Comparison of ENCODE assay signal across 8 cellular contexts in genomic region chr13:106534844-106535551, GRCh38. TPM values are rescaled to one million over a fixed set of nuclear protein-coding genes. Genes with fewer than 3 reads are reported as not detected.
DNase-seq lines count a peak whose midpoint lies in the region; ATAC-seq and TF ChIP-seq lines count a peak whose summit lies in the region.

No MANE protein-coding gene starts in this region.

- peaks cover 30% of the 10 kb centered on the region for H3K27me3 Mint-ChIP-seq in T-helper 17 cell

- H3K9me3 ChIP-seq in T-helper 17 cell (ENCODE audit: control insufficient read depth, low read length, poor library complexity, severe bottlenecking) (no peaks in the 10 kb centered on the region), duodenal mucosa (ENCODE audit: control insufficient read depth in 1 of 2, low read length in 2 of 2) (no peaks in the 10 kb centered on the region), tibial nerve (no peaks in the 10 kb centered on the region)

- H3K36me3 ChIP-seq in duodenal mucosa (ENCODE audit: control insufficient read depth in 1 of 2, insufficient read depth in 2 of 2, low read length in 2 of 2) (no peaks in the 10 kb centered on the region), tibial nerve (no peaks in the 10 kb centered on the region)

- H3K4me3 ChIP-seq in duodenal mucosa (ENCODE audit: low read depth in 1 of 2, low read length in 2 of 2) (peak overlapping the region; percentile 71 to 85), tibial nerve (peak overlapping the region; percentile 49 to 82 (median 74))

- H3K27ac ChIP-seq in duodenal mucosa (ENCODE audit: low read depth, low read length) (peak overlapping the region; percentile 43), tibial nerve (peak overlapping the region; percentile 72 to 94 (median 82))

- H3K4me3 Mint-ChIP-seq in T-helper 17 cell = peak overlapping the region; percentile 97

- TF ChIP-seq POLR2A in tibial nerve (IDR thresholded peaks at IDR 0.05) = no peak

- peak overlapping the region; percentile 72 to 84 for H3K9ac ChIP-seq in duodenal mucosa (ENCODE audit: low read depth in 1 of 2, low read length in 2 of 2)

- TF ChIP-seq EP300 in tibial nerve (IDR thresholded peaks at IDR 0.05) = no peak

- 0% methylated on average over 63 to 69 of the region's 98 CpGs for WGBS in tibial nerve, 2 donors

- ATAC-seq in GM18909 (IDR thresholded peaks at IDR 0.05; ENCODE audit: poor library complexity, unreplicated experiment) = peak; percentile 32
- peak; percentile 22 for ATAC-seq in HG03066 (IDR thresholded peaks at IDR 0.05; ENCODE audit: low read depth, unreplicated experiment)
- peak; percentile 13 for ATAC-seq in T-helper 17 cell

- H3K36me3 Mint-ChIP-seq in T-helper 17 cell (ENCODE audit: low read depth) = no peaks in the 10 kb centered on the region

- H3K4me1 ChIP-seq in duodenal mucosa (ENCODE audit: control insufficient read depth in 1 of 2, insufficient read depth in 2 of 2, low read length in 2 of 2) (peaks cover 12 to 14% of the 10 kb centered on the region in 2 donors), tibial nerve (peaks cover 0 to 34% (median 11%) of the 10 kb centered on the region in 4 donors)

- peak; percentile 34 for DNase-seq in AG20443 (ENCODE audit: low spot score)
- peak; percentile 7 to 17 (median 10) for DNase-seq in T-helper 17 cell
- DNase-seq in lung microvascular endothelial cell (ENCODE audit: low read depth in 2 of 2) = peak; percentile 33 to 42
- DNase-seq in tibial nerve (ENCODE audit: low spot score in 2 of 2) = no peak
- DNase-seq in midbrain (lab: John Stamatoyannopoulos, UW) = no peak

- no peak overlapping the region for H3K27ac Mint-ChIP-seq in T-helper 17 cell

- no peak for TF ChIP-seq CTCF in tibial nerve (IDR thresholded peaks at IDR 0.05)

- H3K4me1 Mint-ChIP-seq in T-helper 17 cell = peaks cover 18% of the 10 kb centered on the region

- H3K27me3 ChIP-seq in duodenal mucosa (ENCODE audit: control insufficient read depth in 1 of 2, insufficient read depth in 2 of 2, low read length in 2 of 2) (no peaks in the 10 kb centered on the region), tibial nerve (no peaks in the 10 kb centered on the region)

RNA-seq across cellular contexts. Expression of gene EFNB2, which starts 0.5 kb away (rescaled TPM):
- total RNA-seq in T-helper 17 cell = under 1 TPM; 0.35 to 0.37 TPM
- 21.6 and 64.9 TPM in 2 replicates for total RNA-seq in lung microvascular endothelial cell
- total RNA-seq in tibial nerve = 10 to 100 TPM; 12.6 to 20.8 (median 18.3) TPM

RNA-seq across cellular contexts. Expression of gene ARGLU1, which starts 32.9 kb away (rescaled TPM):
- total RNA-seq in T-helper 17 cell (100 to 1,000 TPM; 156 to 163 TPM), lung microvascular endothelial cell (23.3 and 24.4 TPM in 2 replicates), tibial nerve (100 to 1,000 TPM; 115 to 148 (median 138) TPM)

Comparison
In these comparisons a context has a peak if more than half of its experiments do, and no peak if none do; other contexts are left out.
1. DNase-seq: peak in AG20443 (single experiment), T-helper 17 cell (3 of 3) and lung microvascular endothelial cell (2 of 2); none in tibial nerve (0 of 2) and midbrain (single experiment).
2. RNA of gene EFNB2, which starts 0.5 kb away (total RNA-seq): 21.6 to 64.9 TPM in lung microvascular endothelial cell and 12.6 to 20.8 TPM in tibial nerve; 0.35 to 0.37 TPM in T-helper 17 cell; every median in the first group is over 4 times any median in the second.
3. Peak in every context shown above with its lines, with median percentiles within 50 percentile points of each other: ATAC-seq.